In the genomic region with DNA sequence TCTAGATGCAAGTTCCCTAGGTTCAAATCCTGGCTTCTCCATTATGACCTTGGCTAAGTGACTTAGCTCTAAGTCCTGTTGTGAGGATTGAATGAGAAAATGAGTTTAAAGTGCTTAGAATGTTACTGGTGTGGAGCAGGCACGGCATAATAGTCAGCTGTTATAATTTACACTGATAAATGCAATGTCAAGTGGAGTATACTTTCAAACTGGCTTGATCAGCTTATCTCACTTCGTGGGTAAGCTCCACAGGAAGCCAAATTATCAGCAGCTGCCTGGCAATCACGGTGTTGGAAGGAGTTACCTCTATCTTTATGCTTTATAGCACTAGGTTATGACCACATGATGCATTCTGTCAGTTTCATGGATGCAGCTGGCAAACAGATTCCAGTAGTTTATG, we compare ENCODE assay signal across 19 cellular contexts.
"Had no signal": no experiment of that assay in that cellular context is flagged by ENCODE, and none has a peak within 500 bp of the region (broad histone marks: within the 10 kb centered on the region; RNA-seq: fewer than 3 reads in every experiment).

No MANE protein-coding gene starts in this region.

- H3K36me3 Mint-ChIP-seq: activated naive CD4-positive, alpha-beta T cell treated with anti-CD3 and anti-CD28 coated beads, Interleukin-2, amount 10 ng/mL, durations not matched to agents 7 days and 5 days; brain; naive thymus-derived CD4-positive, alpha-beta T cell had no signal

- H3K4me1 Mint-ChIP-seq: activated CD4-positive, alpha-beta T cell treated with anti-CD3 and anti-CD28 coated beads, Interleukin-2, amount 10 ng/mL, durations not matched to agents 7 days and 5 days; activated naive CD4-positive, alpha-beta T cell treated with anti-CD3 and anti-CD28 coated beads, Interleukin-2, amount 10 ng/mL, durations not matched to agents 7 days and 5 days; activated naive CD8-positive, alpha-beta T cell treated with anti-CD3 and anti-CD28 coated beads, Interleukin-2, amount 50 U/mL, for 24 hours; naive thymus-derived CD4-positive, alpha-beta T cell had no signal

- H3K9me3 Mint-ChIP-seq: activated CD4-positive, alpha-beta T cell treated with anti-CD3 and anti-CD28 coated beads, Interleukin-2, amount 10 ng/mL, durations not matched to agents 7 days and 5 days; activated naive CD8-positive, alpha-beta T cell treated with anti-CD3 and anti-CD28 coated beads, Interleukin-2, amount 50 U/mL, for 24 hours; activated T-cell treated with anti-CD3 and anti-CD28 coated beads, Interleukin-2, amount 50 U/mL, for 4 hours; brain had no signal

- ATAC-seq: activated naive CD8-positive, alpha-beta T cell treated with anti-CD3 and anti-CD28 coated beads, Interleukin-2, amount 50 U/mL, for 24 hours; activated T-cell treated with anti-CD3 and anti-CD28 coated beads, Interleukin-2, amount 50 U/mL, for 4 hours; naive thymus-derived CD4-positive, alpha-beta T cell; pancreas; right lobe of liver had no signal

- H3K4me3 Mint-ChIP-seq: activated CD4-positive, alpha-beta T cell treated with anti-CD3 and anti-CD28 coated beads, Interleukin-2, amount 10 ng/mL, durations not matched to agents 7 days and 5 days; activated naive CD4-positive, alpha-beta T cell treated with anti-CD3 and anti-CD28 coated beads, Interleukin-2, amount 10 ng/mL, durations not matched to agents 7 days and 5 days; activated naive CD8-positive, alpha-beta T cell treated with anti-CD3 and anti-CD28 coated beads, Interleukin-2, amount 50 U/mL, for 24 hours; activated T-cell treated with anti-CD3 and anti-CD28 coated beads, Interleukin-2, amount 50 U/mL, for 4 hours; brain; naive thymus-derived CD4-positive, alpha-beta T cell; stimulated activated naive CD8-positive, alpha-beta T cell treated with anti-CD3 and anti-CD28 coated beads, Interleukin-15, Interleukin-2, amounts not matched to agents 100 ng/mL and 50 ng/mL, for 24 hours had no signal

- H3K27ac Mint-ChIP-seq: activated CD4-positive, alpha-beta T cell treated with anti-CD3 and anti-CD28 coated beads, Interleukin-2, amount 10 ng/mL, durations not matched to agents 7 days and 5 days; activated naive CD4-positive, alpha-beta T cell treated with anti-CD3 and anti-CD28 coated beads, Interleukin-2, amount 10 ng/mL, durations not matched to agents 7 days and 5 days; activated naive CD8-positive, alpha-beta T cell treated with anti-CD3 and anti-CD28 coated beads, Interleukin-2, amount 50 U/mL, for 24 hours; brain; naive thymus-derived CD4-positive, alpha-beta T cell; stimulated activated naive CD8-positive, alpha-beta T cell treated with anti-CD3 and anti-CD28 coated beads, Interleukin-15, Interleukin-2, amounts not matched to agents 100 ng/mL and 50 ng/mL, for 24 hours had no signal

- DNase-seq: activated CD4-positive, alpha-beta T cell treated with anti-CD3 and anti-CD28 coated beads, Interleukin-2, amount 10 ng/mL, durations not matched to agents 7 days and 5 days; activated CD4-positive, CD25-positive, alpha-beta regulatory T cell; activated CD8-positive, alpha-beta memory T cell treated with anti-CD3 and anti-CD28 coated beads, Interleukin-2, amount 50 U/mL, for 4 hours; activated effector memory CD4-positive, alpha-beta T cell treated with Interleukin-2 at 50 U/mL for 16 hours; activated naive CD4-positive, alpha-beta T cell treated with anti-CD3 and anti-CD28 coated beads, Interleukin-2, amount 10 ng/mL, durations not matched to agents 7 days and 5 days; activated naive CD8-positive, alpha-beta T cell treated with anti-CD3 and anti-CD28 coated beads, Interleukin-2, amount 50 U/mL, for 24 hours; activated T-cell treated with anti-CD3 and anti-CD28 coated beads, Interleukin-2, amount 50 U/mL, for 4 hours; anterior cingulate cortex; central memory CD4-positive, alpha-beta T cell; dorsolateral prefrontal cortex; mesenchymal stem cell; naive thymus-derived CD4-positive, alpha-beta T cell; pancreas; right lobe of liver; small intestine; stimulated activated CD4-positive, alpha-beta T cell treated with anti-CD3 and anti-CD28 coated beads, Interleukin-15, amount 100 ng/mL, for 24 hours; stimulated activated CD4-positive, alpha-beta T cell treated with anti-CD3 and anti-CD28 coated beads, Interleukin-2, amount 100 ng/mL, for 48 hours had no signal

- H3K27me3 Mint-ChIP-seq: activated CD4-positive, alpha-beta T cell treated with anti-CD3 and anti-CD28 coated beads, Interleukin-2, amount 10 ng/mL, durations not matched to agents 7 days and 5 days; activated naive CD4-positive, alpha-beta T cell treated with anti-CD3 and anti-CD28 coated beads, Interleukin-2, amount 10 ng/mL, durations not matched to agents 7 days and 5 days; activated naive CD8-positive, alpha-beta T cell treated with anti-CD3 and anti-CD28 coated beads, Interleukin-2, amount 50 U/mL, for 24 hours; stimulated activated naive CD8-positive, alpha-beta T cell treated with anti-CD3 and anti-CD28 coated beads, Interleukin-15, Interleukin-2, amounts not matched to agents 100 ng/mL and 50 ng/mL, for 24 hours had no signal
